Comparison of ENCODE assay signal across 8 cellular contexts in the genomic region with DNA sequence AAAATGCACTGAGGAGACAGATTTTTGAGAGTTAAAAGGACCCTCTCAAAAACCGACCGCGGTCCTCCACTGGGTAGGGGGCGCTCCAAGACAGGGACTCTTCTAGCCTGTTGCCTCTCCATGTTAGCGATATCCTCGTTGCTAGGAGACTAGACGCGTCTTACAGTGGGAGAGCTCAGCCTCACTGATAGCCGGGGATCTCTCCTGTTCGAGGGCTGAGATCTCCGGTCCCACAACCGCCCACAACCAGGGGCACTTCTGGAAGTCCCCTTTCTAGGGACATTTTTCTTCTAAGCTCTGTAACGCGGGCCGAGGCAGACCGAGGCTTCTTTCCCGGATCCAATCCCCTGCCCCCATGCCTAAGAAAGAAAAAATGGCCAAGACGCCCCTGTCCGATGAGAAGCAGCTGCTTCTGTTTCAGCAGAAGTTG. TPM values are rescaled to one million over a fixed set of nuclear protein-coding genes. Genes with fewer than 3 reads are reported as not detected.
DNase-seq lines count a peak whose midpoint lies in the region; ATAC-seq and TF ChIP-seq lines count a peak whose summit lies in the region.

No MANE protein-coding gene starts in this region.

- no peaks in the 10 kb centered on the region for H4K20me1 ChIP-seq in PC-9 (ENCODE audit: insufficient read depth)

- H3K27ac ChIP-seq in HUES48 (ENCODE audit: low read depth, low read length) (no peak overlapping the region), PC-9 (no peak overlapping the region)

- no peaks in the 10 kb centered on the region for H3K79me2 ChIP-seq in PC-9 (ENCODE audit: low read depth)

- H2AFZ ChIP-seq in PC-9, result no peak overlapping the region

- CTCF ChIA-PET in PC-9 (lab: Charles Lee), result interaction anchor here (0.6 kb wide), 1 partner anchor 50 kb away, joined by 5 read pairs; no protein-coding TSS in a partner anchor

- H3K36me3 ChIP-seq in HUES48 (ENCODE audit: control insufficient read depth, insufficient read depth, low read length) (no peaks in the 10 kb centered on the region), PC-9 (ENCODE audit: low read depth) (no peaks in the 10 kb centered on the region)

- H3K9me3 Mint-ChIP-seq in activated T-helper 17 cell treated with anti-CD3 and anti-CD28 coated beads, Interleukin-2, amount 50 U/mL, for 72 hours, result no peaks in the 10 kb centered on the region
- no peaks in the 10 kb centered on the region for H3K9me3 Mint-ChIP-seq in neural crest cell
- H3K9me3 Mint-ChIP-seq in stimulated activated naive CD8-positive, alpha-beta T cell treated with anti-CD3 and anti-CD28 coated beads, Interleukin-15, Interleukin-2, amounts not matched to agents 100 ng/mL and 50 ng/mL, for 24 hours, result no peaks in the 10 kb centered on the region

- no peaks in the 10 kb centered on the region for H3K4me1 Mint-ChIP-seq in activated T-helper 17 cell treated with anti-CD3 and anti-CD28 coated beads, Interleukin-2, amount 50 U/mL, for 72 hours
- H3K4me1 Mint-ChIP-seq in neural crest cell, result peaks cover 8% of the 10 kb centered on the region
- H3K4me1 Mint-ChIP-seq in stimulated activated naive CD8-positive, alpha-beta T cell treated with anti-CD3 and anti-CD28 coated beads, Interleukin-15, Interleukin-2, amounts not matched to agents 100 ng/mL and 50 ng/mL, for 24 hours (ENCODE audit: low read depth), result peaks cover 6% of the 10 kb centered on the region

- peak overlapping the region; percentile 41 for H3K27ac Mint-ChIP-seq in activated T-helper 17 cell treated with anti-CD3 and anti-CD28 coated beads, Interleukin-2, amount 50 U/mL, for 72 hours
- no peak overlapping the region for H3K27ac Mint-ChIP-seq in neural crest cell (ENCODE audit: unreplicated experiment)
- H3K27ac Mint-ChIP-seq in stimulated activated naive CD8-positive, alpha-beta T cell treated with anti-CD3 and anti-CD28 coated beads, Interleukin-15, Interleukin-2, amounts not matched to agents 100 ng/mL and 50 ng/mL, for 24 hours, result no peak overlapping the region

- no peaks in the 10 kb centered on the region for H3K4me1 ChIP-seq in HUES48 (ENCODE audit: control insufficient read depth, insufficient read depth, low read length)
- H3K4me1 ChIP-seq in PC-9 (replicated peaks; ENCODE audit: insufficient read depth), result no peaks in the 10 kb centered on the region

- no peaks in the 10 kb centered on the region; the same call in 1 of the 2 replicates for H3K27me3 ChIP-seq in HUES48 (ENCODE audit: control insufficient read depth, insufficient read depth, low read length)
- no peaks in the 10 kb centered on the region for H3K27me3 ChIP-seq in PC-9 (ENCODE audit: insufficient read depth, low read depth)

- no peak overlapping the region for H3K9ac ChIP-seq in HUES48 (ENCODE audit: low read depth, low read length)

- 0 out of 2 replicates have a peak, but pooled peaks cover 3% of the 10 kb centered on the region for H3F3A ChIP-seq in PC-9 (ENCODE audit: insufficient read depth, low read depth)

- H3K4me2 ChIP-seq in PC-9, result no peak overlapping the region

- intact Hi-C loops in PC-9 (cut with micrococcal nuclease; ENCODE audit: unreplicated experiment), result no loop called here

- H3K9me2 ChIP-seq in PC-9 (ENCODE audit: insufficient read depth), result no peaks in the 10 kb centered on the region

- DNase-seq in ACHN (peak; percentile 95), PC-9 (peak in 1 of 2 experiments; percentile 54), fibroblast of pulmonary artery (ENCODE audit: low read depth) (peak; percentile 89), neural crest cell (ENCODE audit: low read depth, low spot score) (peak; percentile 91)

- POLR2A ChIA-PET in PC-9 (lab: Charles Lee; ENCODE audit: unreplicated experiment), result no interaction called here

- no peaks in the 10 kb centered on the region for H3K36me3 Mint-ChIP-seq in activated T-helper 17 cell treated with anti-CD3 and anti-CD28 coated beads, Interleukin-2, amount 50 U/mL, for 72 hours (ENCODE audit: low read depth)
- no peaks in the 10 kb centered on the region for H3K36me3 Mint-ChIP-seq in neural crest cell (ENCODE audit: low read depth)
- no peaks in the 10 kb centered on the region for H3K36me3 Mint-ChIP-seq in stimulated activated naive CD8-positive, alpha-beta T cell treated with anti-CD3 and anti-CD28 coated beads, Interleukin-15, Interleukin-2, amounts not matched to agents 100 ng/mL and 50 ng/mL, for 24 hours (ENCODE audit: low read depth)

- peak overlapping the region; percentile 54 for H3K4me3 Mint-ChIP-seq in activated T-helper 17 cell treated with anti-CD3 and anti-CD28 coated beads, Interleukin-2, amount 50 U/mL, for 72 hours
- H3K4me3 Mint-ChIP-seq in neural crest cell, result peak overlapping the region; percentile 90
- H3K4me3 Mint-ChIP-seq in stimulated activated naive CD8-positive, alpha-beta T cell treated with anti-CD3 and anti-CD28 coated beads, Interleukin-15, Interleukin-2, amounts not matched to agents 100 ng/mL and 50 ng/mL, for 24 hours, result peak overlapping the region; percentile 59

- BruUV-seq in PC-9 (replicated peaks; lab: Mats Ljungman, UMichigan), result no TSS peak

- H3K9me3 ChIP-seq in HUES48 (ENCODE audit: control insufficient read depth, insufficient read depth, low read length), result no peaks in the 10 kb centered on the region
- no peaks in the 10 kb centered on the region for H3K9me3 ChIP-seq in PC-9 (ENCODE audit: insufficient read depth, low read depth)

- ATAC-seq in GM19043 (IDR thresholded peaks at IDR 0.05; ENCODE audit: low read depth, unreplicated experiment), result peak; percentile 75
- ATAC-seq in activated T-helper 17 cell treated with anti-CD3 and anti-CD28 coated beads, Interleukin-2, amount 50 U/mL, for 72 hours (replicated peaks), result peak; percentile 84

- H3K27me3 Mint-ChIP-seq in activated T-helper 17 cell treated with anti-CD3 and anti-CD28 coated beads, Interleukin-2, amount 50 U/mL, for 72 hours, result no peaks in the 10 kb centered on the region
- peaks cover 8% of the 10 kb centered on the region for H3K27me3 Mint-ChIP-seq in neural crest cell (ENCODE audit: low read depth)
- no peaks in the 10 kb centered on the region for H3K27me3 Mint-ChIP-seq in stimulated activated naive CD8-positive, alpha-beta T cell treated with anti-CD3 and anti-CD28 coated beads, Interleukin-15, Interleukin-2, amounts not matched to agents 100 ng/mL and 50 ng/mL, for 24 hours

- H3K4me3 ChIP-seq in HUES48 (ENCODE audit: low read depth, low read length) (peak overlapping the region; percentile 59), PC-9 (no peak overlapping the region), fibroblast of pulmonary artery (replicated peaks; ENCODE audit: low read depth, low read length) (peak overlapping the region; percentile 55)

- in situ Hi-C loops in ACHN (cut with HindIII; ENCODE audit: low pct_ligation_motif_present, low pct_unique_long_range_greater_than_20kb, low sequenced_read_pairs), result no loop called here

- peak; percentile 23; the same call in 1 of the 2 replicates for TF ChIP-seq CTCF in PC-9 (conservative IDR thresholded peaks at IDR 0.05)
- TF ChIP-seq CTCF in fibroblast of pulmonary artery (IDR thresholded peaks at IDR 0.05; ENCODE audit: low read length, missing control alignments), result peak; percentile 69
- TF ChIP-seq CTCF in neural crest cell (conservative IDR thresholded peaks at IDR 0.05), result peak; percentile 82

RNA-seq across cellular contexts. Expression of gene FKBP11, which starts 21.3 kb away (rescaled TPM):
- total RNA-seq in PC-9 (2021) (23.5 and 25.5 TPM in 2 replicates), neural crest cell (15.1 and 18.6 TPM in 2 replicates)
- 100 to 1,000 TPM in 1 of 2 donors, 10 to 100 TPM in 1; 55.0 to 100 TPM for total RNA-seq in activated T-helper 17 cell treated with anti-CD3 and anti-CD28 coated beads, Interleukin-2, amount 50 U/mL, for 72 hours

RNA-seq across cellular contexts. Expression of gene RND1, which starts 38.3 kb away (rescaled TPM):
- total RNA-seq in PC-9 (2021), result 2.7 and 4.0 TPM in 2 replicates
- 1 to 10 TPM; 2.5 to 4.2 TPM for total RNA-seq in activated T-helper 17 cell treated with anti-CD3 and anti-CD28 coated beads, Interleukin-2, amount 50 U/mL, for 72 hours
- 4.2 and 6.1 TPM in 2 replicates for total RNA-seq in neural crest cell

RNA-seq across cellular contexts. Expression of gene DDX23, which starts 52.0 kb away (rescaled TPM):
- total RNA-seq in PC-9 (2021), result 91.4 and 108 TPM in 2 replicates
- 100 to 1,000 TPM in 1 of 2 donors, 10 to 100 TPM in 1; 81.4 to 122 TPM for total RNA-seq in activated T-helper 17 cell treated with anti-CD3 and anti-CD28 coated beads, Interleukin-2, amount 50 U/mL, for 72 hours
- total RNA-seq in neural crest cell, result 119 and 124 TPM in 2 replicates

RNA-seq across cellular contexts. Expression of gene ARF3, which starts 53.3 kb away (rescaled TPM):
- 200 and 205 TPM in 2 replicates for total RNA-seq in PC-9 (2021)
- 100 to 1,000 TPM in 1 of 2 donors, 10 to 100 TPM in 1; 84.1 to 128 TPM for total RNA-seq in activated T-helper 17 cell treated with anti-CD3 and anti-CD28 coated beads, Interleukin-2, amount 50 U/mL, for 72 hours
- 194 and 202 TPM in 2 replicates for total RNA-seq in neural crest cell

Comparison
In these comparisons a context has a peak if more than half of its experiments do, and no peak if none do; other contexts are left out.
1. CTCF ChIP-seq: peak in every context shown above with its lines; median percentile 82 in neural crest cell; 69 in fibroblast of pulmonary artery; 23 in PC-9.